ENCODE assay signal across 8 cellular contexts in the genomic region with DNA sequence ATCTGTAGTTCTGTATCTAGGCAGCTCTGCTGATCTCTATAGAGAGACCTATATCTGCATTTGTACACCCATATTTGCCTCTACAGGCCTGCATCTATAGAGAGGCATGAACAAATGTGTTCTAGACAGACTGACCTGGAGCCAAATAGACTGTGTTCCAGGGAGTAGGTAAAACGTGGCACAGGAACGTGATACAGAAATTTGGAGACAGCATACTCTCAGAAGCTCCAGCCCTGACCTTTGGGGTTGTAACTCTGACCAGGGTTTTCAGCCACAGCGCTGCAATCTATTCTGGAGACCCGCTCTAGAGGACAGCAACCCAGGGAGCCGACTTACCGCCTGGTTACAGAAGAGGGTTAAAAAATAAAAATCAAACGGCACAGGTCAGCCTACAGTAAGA. TPM values are rescaled to one million over a fixed set of nuclear protein-coding genes. Genes with fewer than 3 reads are reported as not detected.
DNase-seq lines count a peak whose midpoint lies in the region; ATAC-seq and TF ChIP-seq lines count a peak whose summit lies in the region.

No MANE protein-coding gene starts in this region.

- H3K9ac ChIP-seq in duodenal mucosa (ENCODE audit: low read depth in 1 of 2, low read length in 2 of 2) (peak overlapping the region; percentile 87 to 95), parathyroid adenoma (no peak overlapping the region)

- H3K9me3 ChIP-seq in duodenal mucosa (ENCODE audit: control insufficient read depth in 1 of 2, low read length in 2 of 2): no peaks in the 10 kb centered on the region
- no peaks in the 10 kb centered on the region for H3K9me3 ChIP-seq in parathyroid adenoma (ENCODE audit: control insufficient read depth, low read length)

- H3K4me3 ChIP-seq in GM12865 (ENCODE audit: low read depth, low read length) (peak overlapping the region; percentile 79), duodenal mucosa (ENCODE audit: low read depth in 1 of 2, low read length in 2 of 2) (peak overlapping the region; percentile 96 to 97), parathyroid adenoma (ENCODE audit: low read depth, low read length) (peak overlapping the region; percentile 65)

- H3K4me2 ChIP-seq in parathyroid adenoma (ENCODE audit: low read length): peak overlapping the region; percentile 56

- H3K4me1 ChIP-seq in duodenal mucosa (ENCODE audit: control insufficient read depth in 1 of 2, insufficient read depth in 2 of 2, low read length in 2 of 2) (peaks cover 7 to 19% of the 10 kb centered on the region in 2 donors), parathyroid adenoma (no peaks in the 10 kb centered on the region)

- H3K79me2 ChIP-seq in parathyroid adenoma: no peaks in the 10 kb centered on the region

- H2AFZ ChIP-seq in parathyroid adenoma: peak overlapping the region; percentile 93

- ATAC-seq in HG02870 (IDR thresholded peaks at IDR 0.05; ENCODE audit: unreplicated experiment): no peak

- TF ChIP-seq CTCF in GM12865 (IDR thresholded peaks at IDR 0.05; ENCODE audit: insufficient read depth, low read depth, low read length, missing control alignments) (no peak), parathyroid adenoma (IDR thresholded peaks at IDR 0.05) (no peak)

- peak; percentile 47 for DNase-seq in GM12865 (ENCODE audit: low read depth)
- DNase-seq in NCI-H748 (lab: John Stamatoyannopoulos, UW; ENCODE audit: unreplicated experiment): peak; percentile 42
- no peak for DNase-seq in ureter (ENCODE audit: low spot score)
- no peak for DNase-seq in EL
- no peak for DNase-seq in NCI-H226

- H3K27me3 ChIP-seq in duodenal mucosa (ENCODE audit: control insufficient read depth in 1 of 2, insufficient read depth in 2 of 2, low read length in 2 of 2) (no peaks in the 10 kb centered on the region), parathyroid adenoma (ENCODE audit: control insufficient read depth, insufficient read depth, low read length) (no peaks in the 10 kb centered on the region)

- H3K27ac ChIP-seq in duodenal mucosa (ENCODE audit: low read depth, low read length) (no peak overlapping the region), parathyroid adenoma (no peak overlapping the region)

- H3K36me3 ChIP-seq in duodenal mucosa (ENCODE audit: control insufficient read depth in 1 of 2, insufficient read depth in 2 of 2, low read length in 2 of 2) (peaks cover 7 to 17% of the 10 kb centered on the region in 2 donors), parathyroid adenoma (ENCODE audit: control insufficient read depth, insufficient read depth, low read length) (no peaks in the 10 kb centered on the region)

RNA-seq across cellular contexts. Expression of gene RBBP9, which starts 1.0 kb away (rescaled TPM):
- total RNA-seq in ureter: 10.7 TPM

RNA-seq across cellular contexts. Expression of gene SEC23B, which starts 11.7 kb away (rescaled TPM):
- total RNA-seq in ureter: 63.2 TPM

RNA-seq across cellular contexts. Expression of gene POLR3F, which starts 28.9 kb away (rescaled TPM):
- total RNA-seq in ureter: 9.7 TPM

RNA-seq across cellular contexts. Expression of gene DZANK1, which starts 29.2 kb away (rescaled TPM):
- total RNA-seq in ureter: 7.1 TPM

Comparison
In these comparisons a context has a peak if more than half of its experiments do, and no peak if none do; other contexts are left out.
1. DNase-seq: peak in GM12865 (single experiment) and NCI-H748 (single experiment); none in ureter (single experiment), EL (single experiment) and NCI-H226 (single experiment).
2. Peak in every context shown above with its lines, with median percentiles within 50 percentile points of each other: H3K4me3 ChIP-seq.